2 cellular contexts compared by ENCODE assay signal in the genomic region with DNA sequence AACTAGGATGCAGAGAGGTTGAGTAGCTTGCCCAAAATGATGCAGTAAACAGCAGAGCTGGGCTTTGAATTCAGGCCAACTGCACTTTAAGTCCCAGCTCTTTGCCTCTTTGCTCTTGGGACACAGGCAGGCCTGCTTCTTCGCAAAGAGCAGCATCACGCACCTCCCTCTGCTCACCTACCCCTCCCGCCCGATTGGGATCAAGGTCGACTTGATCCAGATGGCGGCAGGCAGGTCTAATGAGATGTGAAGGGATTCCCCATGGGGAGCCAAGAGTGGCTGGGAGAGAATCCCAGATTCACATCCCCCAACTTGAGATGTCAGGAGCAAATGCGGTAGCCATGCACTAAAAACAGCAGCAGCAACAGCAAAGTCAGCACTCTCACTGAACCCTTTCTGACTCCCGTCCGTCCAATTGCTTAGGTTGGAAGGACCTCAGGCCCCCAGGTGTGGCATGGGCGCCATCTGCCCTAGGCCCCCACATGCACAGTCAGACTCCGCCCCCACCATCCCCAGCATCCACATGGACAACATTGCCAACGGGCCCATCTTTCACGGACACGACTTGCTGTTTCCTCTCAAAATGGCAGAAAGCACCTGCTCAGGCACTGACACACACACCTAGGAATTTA.
TF ChIP-seq lines count a peak whose summit lies in the region.

No MANE protein-coding gene starts in this region.

TF ChIP-seq in GM23338, 12 proteins besides CTCF, POLR2A, EP300 and RAD21:
- TF ChIP-seq NANOG (IDR thresholded peaks at IDR 0.05; ENCODE audit: borderline replicate concordance) (no peak), ETS1 (IDR thresholded peaks at IDR 0.05) (no peak)
- TF ChIP-seq, protein P1, sequence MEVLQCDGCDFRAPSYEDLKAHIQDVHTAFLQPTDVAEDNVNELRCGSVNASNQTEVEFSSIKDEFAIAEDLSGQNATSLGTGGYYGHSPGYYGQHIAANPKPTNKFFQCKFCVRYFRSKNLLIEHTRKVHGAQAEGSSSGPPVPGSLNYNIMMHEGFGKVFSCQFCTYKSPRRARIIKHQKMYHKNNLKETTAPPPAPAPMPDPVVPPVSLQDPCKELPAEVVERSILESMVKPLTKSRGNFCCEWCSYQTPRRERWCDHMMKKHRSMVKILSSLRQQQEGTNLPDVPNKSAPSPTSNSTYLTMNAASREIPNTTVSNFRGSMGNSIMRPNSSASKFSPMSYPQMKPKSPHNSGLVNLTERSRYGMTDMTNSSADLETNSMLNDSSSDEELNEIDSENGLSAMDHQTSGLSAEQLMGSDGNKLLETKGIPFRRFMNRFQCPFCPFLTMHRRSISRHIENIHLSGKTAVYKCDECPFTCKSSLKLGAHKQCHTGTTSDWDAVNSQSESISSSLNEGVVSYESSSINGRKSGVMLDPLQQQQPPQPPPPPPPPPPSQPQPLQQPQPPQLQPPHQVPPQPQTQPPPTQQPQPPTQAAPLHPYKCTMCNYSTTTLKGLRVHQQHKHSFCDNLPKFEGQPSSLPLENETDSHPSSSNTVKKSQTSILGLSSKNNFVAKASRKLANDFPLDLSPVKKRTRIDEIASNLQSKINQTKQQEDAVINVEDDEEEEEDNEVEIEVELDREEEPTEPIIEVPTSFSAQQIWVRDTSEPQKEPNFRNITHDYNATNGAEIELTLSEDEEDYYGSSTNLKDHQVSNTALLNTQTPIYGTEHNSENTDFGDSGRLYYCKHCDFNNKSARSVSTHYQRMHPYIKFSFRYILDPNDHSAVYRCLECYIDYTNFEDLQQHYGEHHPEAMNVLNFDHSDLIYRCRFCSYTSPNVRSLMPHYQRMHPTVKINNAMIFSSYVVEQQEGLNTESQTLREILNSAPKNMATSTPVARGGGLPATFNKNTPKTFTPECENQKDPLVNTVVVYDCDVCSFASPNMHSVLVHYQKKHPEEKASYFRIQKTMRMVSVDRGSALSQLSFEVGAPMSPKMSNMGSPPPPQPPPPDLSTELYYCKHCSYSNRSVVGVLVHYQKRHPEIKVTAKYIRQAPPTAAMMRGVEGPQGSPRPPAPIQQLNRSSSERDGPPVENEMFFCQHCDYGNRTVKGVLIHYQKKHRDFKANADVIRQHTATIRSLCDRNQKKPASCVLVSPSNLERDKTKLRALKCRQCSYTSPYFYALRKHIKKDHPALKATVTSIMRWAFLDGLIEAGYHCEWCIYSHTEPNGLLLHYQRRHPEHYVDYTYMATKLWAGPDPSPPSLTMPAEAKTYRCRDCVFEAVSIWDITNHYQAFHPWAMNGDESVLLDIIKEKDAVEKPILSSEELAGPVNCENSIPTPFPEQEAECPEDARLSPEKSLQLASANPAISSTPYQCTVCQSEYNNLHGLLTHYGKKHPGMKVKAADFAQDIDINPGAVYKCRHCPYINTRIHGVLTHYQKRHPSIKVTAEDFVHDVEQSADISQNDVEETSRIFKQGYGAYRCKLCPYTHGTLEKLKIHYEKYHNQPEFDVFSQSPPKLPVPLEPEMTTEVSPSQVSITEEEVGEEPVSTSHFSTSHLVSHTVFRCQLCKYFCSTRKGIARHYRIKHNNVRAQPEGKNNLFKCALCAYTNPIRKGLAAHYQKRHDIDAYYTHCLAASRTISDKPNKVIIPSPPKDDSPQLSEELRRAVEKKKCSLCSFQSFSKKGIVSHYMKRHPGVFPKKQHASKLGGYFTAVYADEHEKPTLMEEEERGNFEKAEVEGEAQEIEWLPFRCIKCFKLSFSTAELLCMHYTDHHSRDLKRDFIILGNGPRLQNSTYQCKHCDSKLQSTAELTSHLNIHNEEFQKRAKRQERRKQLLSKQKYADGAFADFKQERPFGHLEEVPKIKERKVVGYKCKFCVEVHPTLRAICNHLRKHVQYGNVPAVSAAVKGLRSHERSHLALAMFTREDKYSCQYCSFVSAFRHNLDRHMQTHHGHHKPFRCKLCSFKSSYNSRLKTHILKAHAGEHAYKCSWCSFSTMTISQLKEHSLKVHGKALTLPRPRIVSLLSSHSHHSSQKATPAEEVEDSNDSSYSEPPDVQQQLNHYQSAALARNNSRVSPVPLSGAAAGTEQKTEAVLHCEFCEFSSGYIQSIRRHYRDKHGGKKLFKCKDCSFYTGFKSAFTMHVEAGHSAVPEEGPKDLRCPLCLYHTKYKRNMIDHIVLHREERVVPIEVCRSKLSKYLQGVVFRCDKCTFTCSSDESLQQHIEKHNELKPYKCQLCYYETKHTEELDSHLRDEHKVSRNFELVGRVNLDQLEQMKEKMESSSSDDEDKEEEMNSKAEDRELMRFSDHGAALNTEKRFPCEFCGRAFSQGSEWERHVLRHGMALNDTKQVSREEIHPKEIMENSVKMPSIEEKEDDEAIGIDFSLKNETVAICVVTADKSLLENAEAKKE (CRISPR knock-in tag; IDR thresholded peaks at IDR 0.05): no peak
TF ChIP-seq in GM23338: peak in this region for 0.

TF ChIP-seq in H1, 55 proteins besides CTCF, POLR2A, EP300 and RAD21:
- TF ChIP-seq, protein P2, sequence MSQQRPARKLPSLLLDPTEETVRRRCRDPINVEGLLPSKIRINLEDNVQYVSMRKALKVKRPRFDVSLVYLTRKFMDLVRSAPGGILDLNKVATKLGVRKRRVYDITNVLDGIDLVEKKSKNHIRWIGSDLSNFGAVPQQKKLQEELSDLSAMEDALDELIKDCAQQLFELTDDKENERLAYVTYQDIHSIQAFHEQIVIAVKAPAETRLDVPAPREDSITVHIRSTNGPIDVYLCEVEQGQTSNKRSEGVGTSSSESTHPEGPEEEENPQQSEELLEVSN (IDR thresholded peaks at IDR 0.05): no peak
- TF ChIP-seq FOSL1 (IDR thresholded peaks at IDR 0.05; ENCODE audit: insufficient read depth, low read depth, low read length): no peak
- TF ChIP-seq CTBP2 (IDR thresholded peaks at IDR 0.05; ENCODE audit: borderline replicate concordance, insufficient read depth, insufficient read length, low read length): no peak
- no peak for TF ChIP-seq MAFK (IDR thresholded peaks at IDR 0.05; ENCODE audit: low read depth, low read length)
- TF ChIP-seq EZH2 (IDR thresholded peaks at IDR 0.05; ENCODE audit: low read depth, low read length, severe bottlenecking): no peak
- TF ChIP-seq TCF12 (IDR thresholded peaks at IDR 0.05; ENCODE audit: low read depth, low read length): no peak
- no peak for TF ChIP-seq KDM4A (IDR thresholded peaks at IDR 0.05; ENCODE audit: low read depth, low read length, severe bottlenecking)
- no peak for TF ChIP-seq PHF8 (conservative IDR thresholded peaks at IDR 0.05; ENCODE audit: low read depth, low read length)
- TF ChIP-seq HDAC6 (IDR thresholded peaks at IDR 0.05; ENCODE audit: low read depth, low read length): no peak
- no peak for TF ChIP-seq BRCA1 (IDR thresholded peaks at IDR 0.05; ENCODE audit: low read depth, low read length)
- TF ChIP-seq NRF1 (IDR thresholded peaks at IDR 0.05; ENCODE audit: low read depth, low read length): no peak
- no peak for TF ChIP-seq TAF1 (IDR thresholded peaks at IDR 0.05; ENCODE audit: low read depth, low read length)
- TF ChIP-seq POU5F1 (IDR thresholded peaks at IDR 0.05; ENCODE audit: low read depth, low read length): no peak
TF ChIP-seq in H1: peak in this region for 0.
